ENCODE assay signal across 10 cellular contexts in genomic region chr11:108620958-108621772, GRCh38. TPM values are rescaled to one million over a fixed set of nuclear protein-coding genes. Genes with fewer than 3 reads are reported as not detected.
DNase-seq lines count a peak whose midpoint lies in the region; ATAC-seq and TF ChIP-seq lines count a peak whose summit lies in the region.
"Had no signal": no experiment of that assay in that cellular context is flagged by ENCODE, and none has a peak within 500 bp of the region (broad histone marks: within the 10 kb centered on the region; RNA-seq: fewer than 3 reads in every experiment).

No MANE protein-coding gene starts in this region.

- POLR2A ChIA-PET in naive thymus-derived CD4-positive, alpha-beta T cell (lab: Charles Lee), result no interaction called here

- no peaks in the 10 kb centered on the region for H3K9me3 ChIP-seq in naive thymus-derived CD4-positive, alpha-beta T cell (ENCODE audit: control insufficient read depth in 2 of 3, low read length in 3 of 3)

- H3K27me3 ChIP-seq in naive thymus-derived CD4-positive, alpha-beta T cell (ENCODE audit: control insufficient read depth in 2 of 2, insufficient read depth in 2 of 2, low read length in 2 of 2), result peaks cover 0 to 4% of the 10 kb centered on the region in 2 donors

- no peak for TF ChIP-seq CTCF in LNCaP clone FGC (IDR thresholded peaks at IDR 0.05; ENCODE audit: control insufficient read depth, extremely low read depth, insufficient read depth)

- peaks cover 17% of the 10 kb centered on the region for H3K27me3 Mint-ChIP-seq in activated CD4-positive, alpha-beta T cell treated with anti-CD3 and anti-CD28 coated beads, Interleukin-2, amount 10 ng/mL, durations not matched to agents 24 days and 14 days
- peaks cover 33 to 39% of the 10 kb centered on the region in 2 donors for H3K27me3 Mint-ChIP-seq in stimulated activated naive B cell treated with anti-CD40 and anti-IgM and Interleukin-4, amounts not matched to agents 10 μg/mL and 1 μg/mL and 100 μg/mL, for 72 hours
- peaks cover 0 to 29% (median 9%) of the 10 kb centered on the region in 5 donors for H3K27me3 Mint-ChIP-seq in naive thymus-derived CD4-positive, alpha-beta T cell

- no peaks in the 10 kb centered on the region for H3K36me3 ChIP-seq in naive thymus-derived CD4-positive, alpha-beta T cell (ENCODE audit: control insufficient read depth in 2 of 3, insufficient read depth in 3 of 3, low read length in 3 of 3)

- no peaks in the 10 kb centered on the region for H3K9me3 Mint-ChIP-seq in activated CD4-positive, alpha-beta T cell treated with anti-CD3 and anti-CD28 coated beads, Interleukin-2, amount 10 ng/mL, durations not matched to agents 24 days and 14 days
- no peaks in the 10 kb centered on the region for H3K9me3 Mint-ChIP-seq in stimulated activated naive B cell treated with anti-CD40 and anti-IgM and Interleukin-4, amounts not matched to agents 10 μg/mL and 1 μg/mL and 100 μg/mL, for 72 hours
- H3K9me3 Mint-ChIP-seq in naive thymus-derived CD4-positive, alpha-beta T cell, result peaks cover 0 to 2% (median 0%) of the 10 kb centered on the region in 11 donors

- intact Hi-C loops in activated CD4-positive, alpha-beta T cell treated with anti-CD3 and anti-CD28 coated beads, Interleukin-2, amount 10 ng/mL, durations not matched to agents 24 days and 14 days (cut with micrococcal nuclease), result loop anchor here (1.0 to 2.0 kb wide), 3 partner anchors 112 to 396 kb away; partner anchors contain the start of gene C11orf65
- intact Hi-C loops in naive thymus-derived CD4-positive, alpha-beta T cell (cut with micrococcal nuclease), result no loop called here

- H3K4me1 Mint-ChIP-seq in activated CD4-positive, alpha-beta T cell treated with anti-CD3 and anti-CD28 coated beads, Interleukin-2, amount 10 ng/mL, durations not matched to agents 24 days and 14 days, result peaks cover 17% of the 10 kb centered on the region
- H3K4me1 Mint-ChIP-seq in stimulated activated naive B cell treated with anti-CD40 and anti-IgM and Interleukin-4, amounts not matched to agents 10 μg/mL and 1 μg/mL and 100 μg/mL, for 72 hours, result peaks cover 0 to 4% of the 10 kb centered on the region in 2 donors
- peaks cover 0 to 12% (median 6%) of the 10 kb centered on the region in 7 donors for H3K4me1 Mint-ChIP-seq in naive thymus-derived CD4-positive, alpha-beta T cell
- H3K4me1 Mint-ChIP-seq: naive B cell had no signal

- ATAC-seq in HG02642 (IDR thresholded peaks at IDR 0.05; ENCODE audit: poor library complexity, unreplicated experiment), result peak; percentile 84
- ATAC-seq in stimulated activated naive B cell treated with anti-CD40 and anti-IgM and Interleukin-4, amounts not matched to agents 10 μg/mL and 1 μg/mL and 100 μg/mL, for 72 hours (replicated peaks), result peak; percentile 79 to 87
- no peak for ATAC-seq in naive thymus-derived CD4-positive, alpha-beta T cell

- no peak overlapping the region for H3K27ac ChIP-seq in naive thymus-derived CD4-positive, alpha-beta T cell (ENCODE audit: low read depth, low read length)
- H3K27ac ChIP-seq: VCaP had no signal

- no peaks in the 10 kb centered on the region for H3K4me1 ChIP-seq in naive thymus-derived CD4-positive, alpha-beta T cell (ENCODE audit: control insufficient read depth in 2 of 2, insufficient read depth in 2 of 2, low read length in 2 of 2)

- H3K36me3 Mint-ChIP-seq in activated CD4-positive, alpha-beta T cell treated with anti-CD3 and anti-CD28 coated beads, Interleukin-2, amount 10 ng/mL, durations not matched to agents 24 days and 14 days (ENCODE audit: low read depth), result no peaks in the 10 kb centered on the region
- no peaks in the 10 kb centered on the region for H3K36me3 Mint-ChIP-seq in stimulated activated naive B cell treated with anti-CD40 and anti-IgM and Interleukin-4, amounts not matched to agents 10 μg/mL and 1 μg/mL and 100 μg/mL, for 72 hours
- H3K36me3 Mint-ChIP-seq in naive thymus-derived CD4-positive, alpha-beta T cell, result no peaks in the 10 kb centered on the region
- H3K36me3 Mint-ChIP-seq: naive B cell had no signal

- CTCF ChIA-PET in naive thymus-derived CD4-positive, alpha-beta T cell (lab: Charles Lee), result no interaction called here

- H3K4me3 Mint-ChIP-seq in activated CD4-positive, alpha-beta T cell treated with anti-CD3 and anti-CD28 coated beads, Interleukin-2, amount 10 ng/mL, durations not matched to agents 24 days and 14 days, result no peak overlapping the region
- no peak overlapping the region for H3K4me3 Mint-ChIP-seq in stimulated activated naive B cell treated with anti-CD40 and anti-IgM and Interleukin-4, amounts not matched to agents 10 μg/mL and 1 μg/mL and 100 μg/mL, for 72 hours
- no peak overlapping the region for H3K4me3 Mint-ChIP-seq in naive thymus-derived CD4-positive, alpha-beta T cell
- H3K4me3 Mint-ChIP-seq: naive B cell had no signal

- peak overlapping the region; percentile 3 for H3K27ac Mint-ChIP-seq in activated CD4-positive, alpha-beta T cell treated with anti-CD3 and anti-CD28 coated beads, Interleukin-2, amount 10 ng/mL, durations not matched to agents 24 days and 14 days
- no peak overlapping the region for H3K27ac Mint-ChIP-seq in stimulated activated naive B cell treated with anti-CD40 and anti-IgM and Interleukin-4, amounts not matched to agents 10 μg/mL and 1 μg/mL and 100 μg/mL, for 72 hours
- no peak overlapping the region for H3K27ac Mint-ChIP-seq in naive thymus-derived CD4-positive, alpha-beta T cell

- H3K4me3 ChIP-seq in LNCaP clone FGC (ENCODE audit: low read depth, low read length), result no peak overlapping the region
- H3K4me3 ChIP-seq in naive thymus-derived CD4-positive, alpha-beta T cell (ENCODE audit: low read length), result no peak overlapping the region

- no peak for DNase-seq in activated CD4-positive, alpha-beta T cell treated with anti-CD3 and anti-CD28 coated beads, Interleukin-2, amount 10 ng/mL, durations not matched to agents 24 days and 14 days
- DNase-seq in activated CD4-positive, alpha-beta T cell treated with anti-CD3 and anti-CD28 coated beads for 1 hour, result no peak
- DNase-seq in LNCaP clone FGC (ENCODE audit: low read depth) (peak; percentile 74), NOMO-1 treated with DMSO at 0.1 percent for 48 hours (lab: John Stamatoyannopoulos, UW; ENCODE audit: unreplicated experiment) (no peak), inferior parietal cortex (ENCODE audit: extremely low spot score) (no peak)
- no peak for DNase-seq in stimulated activated naive B cell treated with anti-CD40 and anti-IgM and Interleukin-4, amounts not matched to agents 10 μg/mL and 1 μg/mL and 100 μg/mL, for 72 hours
- no peak for DNase-seq in naive thymus-derived CD4-positive, alpha-beta T cell
- DNase-seq: naive B cell had no signal

RNA-seq across cellular contexts. Expression of gene EXPH5, which starts 27.6 kb away (rescaled TPM):
- 0.90 and 0.91 TPM in 2 replicates for total RNA-seq in activated CD4-positive, alpha-beta T cell treated with anti-CD3 and anti-CD28 coated beads, Interleukin-2, amount 10 ng/mL, durations not matched to agents 24 days and 14 days
- 1 to 10 TPM; 1.9 to 8.3 (median 5.9) TPM for total RNA-seq in naive thymus-derived CD4-positive, alpha-beta T cell
- 1 to 10 TPM in 1 of 2 donors, under 1 TPM in 1; 0.90 to 2.0 TPM for polyA plus RNA-seq in naive thymus-derived CD4-positive, alpha-beta T cell

RNA-seq across cellular contexts. Expression of gene DDX10, which starts 43.7 kb away (rescaled TPM):
- total RNA-seq in activated CD4-positive, alpha-beta T cell treated with anti-CD3 and anti-CD28 coated beads, Interleukin-2, amount 10 ng/mL, durations not matched to agents 24 days and 14 days, result 68.9 and 71.6 TPM in 2 replicates
- total RNA-seq in naive thymus-derived CD4-positive, alpha-beta T cell, result 10 to 100 TPM; 16.7 to 34.6 (median 22.8) TPM
- 10 to 100 TPM; 14.8 to 16.7 TPM for polyA plus RNA-seq in naive thymus-derived CD4-positive, alpha-beta T cell
